In the genomic region with DNA sequence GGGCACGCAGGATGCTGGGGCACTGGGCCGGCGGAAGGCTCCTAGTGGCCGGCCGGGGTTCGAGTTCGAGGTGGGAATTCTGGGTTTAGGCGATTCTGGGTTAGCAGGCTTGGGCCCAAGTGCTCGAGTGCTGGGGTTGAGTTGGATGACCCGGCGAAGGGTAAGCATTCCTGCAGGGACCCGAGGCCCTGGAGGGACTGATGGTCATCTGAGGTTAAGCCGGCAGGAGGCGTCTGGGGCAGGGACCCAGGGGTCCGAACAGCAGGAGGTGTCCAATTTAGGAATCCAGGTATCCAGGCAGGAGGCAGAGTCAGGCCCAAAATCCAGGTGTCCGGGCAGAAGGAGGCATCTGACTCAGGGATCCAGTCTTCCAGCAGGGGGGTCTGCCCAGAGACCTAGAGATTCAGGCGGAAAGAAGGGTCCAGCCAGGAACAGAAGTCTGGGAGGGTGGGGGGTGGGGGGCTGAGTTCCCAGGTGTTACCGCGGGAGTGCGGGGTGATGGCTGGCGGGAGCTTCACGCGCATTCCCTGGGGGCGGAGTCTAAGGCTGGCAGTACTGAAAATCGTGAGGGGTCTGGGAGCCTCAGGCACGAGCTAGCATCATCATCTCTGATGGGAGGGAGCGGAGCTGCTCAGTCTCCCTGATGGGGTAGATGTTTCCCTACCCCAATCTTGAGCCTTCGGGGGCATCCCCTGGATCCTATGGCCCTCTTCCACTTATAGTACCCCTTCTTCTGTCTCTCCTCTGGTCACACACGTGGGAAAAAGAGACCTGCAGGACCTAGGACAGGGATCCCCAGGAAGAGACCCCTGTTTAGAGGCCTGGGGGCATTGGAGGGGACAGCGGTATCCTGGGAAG, we compare ENCODE assay signal across 8 cellular contexts. TPM values are rescaled to one million over a fixed set of nuclear protein-coding genes. Genes with fewer than 3 reads are reported as not detected.
A peak's percentile ranks its signal among the peaks of the same experiment; 100 is the strongest.
DNase-seq lines count a peak whose midpoint lies in the region; ATAC-seq, FAIRE-seq and TF ChIP-seq lines count a peak whose summit lies in the region.

No MANE protein-coding gene starts in this region.

- ATAC-seq in A549 (peak; percentile 46 to 49), GM18867 (IDR thresholded peaks at IDR 0.05; ENCODE audit: unreplicated experiment) (peak; percentile 3), GM19324 (IDR thresholded peaks at IDR 0.05; ENCODE audit: low FRiP score, unreplicated experiment) (no peak)
- ATAC-seq in activated CD8-positive, alpha-beta T cell treated with anti-CD3 and anti-CD28 coated beads for 36 hours, result no peak

- H3K9me3 ChIP-seq in A549 (no peaks in the 10 kb centered on the region), iPS-20b (ENCODE audit: insufficient read depth, low read depth, low read length) (no peaks in the 10 kb centered on the region), thyroid gland (no peaks in the 10 kb centered on the region)

- H3K9ac ChIP-seq in iPS-20b (ENCODE audit: low read depth, low read length), result peak overlapping the region; percentile 89; the same call in 1 of the 2 replicates

- no peak for TF ChIP-seq EP300 in A549 (IDR thresholded peaks at IDR 0.05)

- H3K36me3 ChIP-seq in iPS-20b (ENCODE audit: insufficient read depth, low read depth, low read length), result no peaks in the 10 kb centered on the region
- H3K36me3 ChIP-seq in thyroid gland, result no peaks in the 10 kb centered on the region

- DNase-seq in A549 (ENCODE audit: low read depth in 1 of 2, low spot score in 1 of 2), result peak; percentile 28 to 64
- no peak for DNase-seq in activated CD8-positive, alpha-beta T cell treated with anti-CD3 and anti-CD28 coated beads for 36 hours
- no peak for DNase-seq in thyroid gland
- no peak for DNase-seq in NCI-H1105 treated with DMSO at 0.1 percent for 48 hours (lab: John Stamatoyannopoulos, UW)
- no peak for DNase-seq in SHP77 treated with DMSO at 0.1 percent for 48 hours (lab: John Stamatoyannopoulos, UW)

- TF ChIP-seq POLR2A in A549 (IDR thresholded peaks at IDR 0.05; ENCODE audit: low read length), result no peak
- no peak for TF ChIP-seq POLR2A in thyroid gland (IDR thresholded peaks at IDR 0.05)

- POLR2A ChIA-PET in A549 (lab: Yijun Ruan, JAX), result interaction anchor here (0.6 to 1.4 kb wide), 3 partner anchors 26 to 92 kb away, joined by 3 read pairs; partner anchors contain the start of gene MAP3K6
- POLR2A ChIA-PET in activated CD8-positive, alpha-beta T cell treated with anti-CD3 and anti-CD28 coated beads for 36 hours (lab: Charles Lee), result interaction anchor here (0.5 to 1.3 kb wide), 2 partner anchors 92 to 148 kb away, joined by 3 read pairs; no protein-coding TSS in a partner anchor

- H3K27me3 ChIP-seq in iPS-20b (ENCODE audit: insufficient read depth, low read length) (no peaks in the 10 kb centered on the region), thyroid gland (no peaks in the 10 kb centered on the region)

- TF ChIP-seq CTCF in A549 (IDR thresholded peaks at IDR 0.05), result no peak
- TF ChIP-seq CTCF in activated CD8-positive, alpha-beta T cell treated with anti-CD3 and anti-CD28 coated beads for 36 hours (IDR thresholded peaks at IDR 0.05), result peak; percentile 29
- peak in 1 of 6 experiments; percentile 13 for TF ChIP-seq CTCF in thyroid gland (IDR thresholded peaks at IDR 0.05)

- H3K4me3 ChIP-seq in A549 (peak overlapping the region; percentile 70), iPS-20b (ENCODE audit: low read length) (peak overlapping the region; percentile 91), thyroid gland (replicated peaks in 1 of 3) (peak overlapping the region in 2 of 3 donors; percentile 10 to 45)

- peaks cover 17% of the 10 kb centered on the region for H3K4me1 Mint-ChIP-seq in activated CD8-positive, alpha-beta T cell treated with anti-CD3 and anti-CD28 coated beads for 36 hours (ENCODE audit: low read depth)

- no peak for TF ChIP-seq RAD21 in A549 (conservative IDR thresholded peaks at IDR 0.05 in 1 of 2, IDR thresholded peaks at IDR 0.05 in 1 of 2)

- H3K36me3 Mint-ChIP-seq in activated CD8-positive, alpha-beta T cell treated with anti-CD3 and anti-CD28 coated beads for 36 hours (ENCODE audit: low read depth), result no peaks in the 10 kb centered on the region

- peak overlapping the region; percentile 55 for H3K27ac Mint-ChIP-seq in activated CD8-positive, alpha-beta T cell treated with anti-CD3 and anti-CD28 coated beads for 36 hours

- FAIRE-seq in A549 (lab: Jason Lieb, UNC), result no peak

- no peaks in the 10 kb centered on the region for H3K9me3 Mint-ChIP-seq in activated CD8-positive, alpha-beta T cell treated with anti-CD3 and anti-CD28 coated beads for 36 hours

- WGBS in A549 (ENCODE audit: missing lambda C conversion rate), result 82% methylated on average over 9 of the region's 30 CpGs
- 41 to 49% methylated on average over 21 to 23 of the region's 30 CpGs for WGBS in thyroid gland, 2 donors

- H3K4me1 ChIP-seq in A549 (peaks cover 17% of the 10 kb centered on the region), iPS-20b (ENCODE audit: insufficient read depth, low read length) (peaks cover 5% of the 10 kb centered on the region; the same call in 1 of the 2 replicates), thyroid gland (peaks cover 19 to 23% of the 10 kb centered on the region in 2 donors)

- intact Hi-C loops in activated CD8-positive, alpha-beta T cell treated with anti-CD3 and anti-CD28 coated beads for 36 hours (cut with micrococcal nuclease), result loop anchor here (5.0 to 10.0 kb wide), 3 partner anchors 48 to 272 kb away; partner anchors contain the start of gene SYTL1
- intact Hi-C loops in thyroid gland (cut with DNase I), result loop anchor here (5.0 to 10.0 kb wide), 3 partner anchors 36 to 288 kb away; no protein-coding TSS in a partner anchor

- H3K27ac ChIP-seq in A549, result peak overlapping the region; percentile 74 to 89
- H3K27ac ChIP-seq in iPS-20b (ENCODE audit: low read length), result no peak overlapping the region
- peak overlapping the region in 2 of 3 donors; percentile 28 to 58 for H3K27ac ChIP-seq in thyroid gland

- H3K4me2 ChIP-seq in A549, result peak overlapping the region; percentile 64

- CTCF ChIA-PET in A549 (lab: Yijun Ruan, JAX), result interaction anchor here (0.6 to 9.6 kb wide), 5 partner anchors 25 to 348 kb away, joined by 3 to 158 read pairs (median 4); no protein-coding TSS in a partner anchor
- CTCF ChIA-PET in activated CD8-positive, alpha-beta T cell treated with anti-CD3 and anti-CD28 coated beads for 36 hours (lab: Charles Lee), result interaction anchor here (0.7 to 12.1 kb wide), 8 partner anchors 23 to 214 kb away, joined by 3 to 293 read pairs (median 5); partner anchors contain the start of genes AHDC1 and WASF2

- H3K27me3 Mint-ChIP-seq in activated CD8-positive, alpha-beta T cell treated with anti-CD3 and anti-CD28 coated beads for 36 hours, result no peaks in the 10 kb centered on the region

- H3K4me3 Mint-ChIP-seq in activated CD8-positive, alpha-beta T cell treated with anti-CD3 and anti-CD28 coated beads for 36 hours, result peak overlapping the region; percentile 65

RNA-seq across cellular contexts. Expression of gene GPR3, which starts 0.6 kb away (rescaled TPM):
- polyA plus RNA-seq in A549 (2011; rRNA removed) (1.3 and 1.7 TPM in 2 replicates), A549 (2017; fragmentation: RNase III; extraction: RNeasy Plus Mini Kit Qiagen cat#74134 plus additional on column Dnase treatment) (0.64 to 0.95 TPM (median 0.76 TPM) in 3 replicates)
- 3.9 and 5.3 TPM in 2 replicates for polyA plus RNA-seq in A549 (2012; cell fraction: cytosol; rRNA removed)
- polyA plus RNA-seq in A549 (2012; cell fraction: nucleus; rRNA removed), result 5.7 and 6.1 TPM in 2 replicates
- 2.1 and 3.4 TPM in 2 replicates for polyA minus RNA-seq in A549 (2011; rRNA and poly(A)+ RNA removed)
- 1 to 10 TPM; 1.1 to 1.7 TPM for total RNA-seq in activated CD8-positive, alpha-beta T cell treated with anti-CD3 and anti-CD28 coated beads for 36 hours
- 1 to 10 TPM in 1 of 4 donors, under 1 TPM in 3; 0.11 to 2.1 (median 0.60) TPM for total RNA-seq in thyroid gland

RNA-seq across cellular contexts. Expression of gene CD164L2, which starts 9.9 kb away (rescaled TPM):
- polyA plus RNA-seq in A549 (2011; rRNA removed), result not detected in 2 replicates
- polyA plus RNA-seq in A549 (2012; cell fraction: cytosol; rRNA removed), result not detected in 2 replicates
- polyA plus RNA-seq in A549 (2012; cell fraction: nucleus; rRNA removed), result not detected in 2 replicates
- not detected in 3 replicates for polyA plus RNA-seq in A549 (2017; fragmentation: RNase III; extraction: RNeasy Plus Mini Kit Qiagen cat#74134 plus additional on column Dnase treatment)
- not detected in 2 replicates for polyA minus RNA-seq in A549 (2011; rRNA and poly(A)+ RNA removed)
- total RNA-seq in activated CD8-positive, alpha-beta T cell treated with anti-CD3 and anti-CD28 coated beads for 36 hours, result not detected
- under 1 TPM in 3 of 4 donors, not detected in 1; 0.50 to 0.63 (median 0.54) TPM for total RNA-seq in thyroid gland

RNA-seq across cellular contexts. Expression of gene FCN3, which starts 18.4 kb away (rescaled TPM):
- polyA plus RNA-seq in A549 (2011; rRNA removed), result not detected in 2 replicates
- polyA plus RNA-seq in A549 (2012; cell fraction: cytosol; rRNA removed), result not detected in 2 replicates
- not detected in 2 replicates for polyA plus RNA-seq in A549 (2012; cell fraction: nucleus; rRNA removed)
- not detected in 3 replicates for polyA plus RNA-seq in A549 (2017; fragmentation: RNase III; extraction: RNeasy Plus Mini Kit Qiagen cat#74134 plus additional on column Dnase treatment)
- polyA minus RNA-seq in A549 (2011; rRNA and poly(A)+ RNA removed), result not detected in 2 replicates
- not detected for total RNA-seq in activated CD8-positive, alpha-beta T cell treated with anti-CD3 and anti-CD28 coated beads for 36 hours
- total RNA-seq in thyroid gland, result 10 to 100 TPM in 2 of 4 donors, 1 to 10 TPM in 2; 7.4 to 33.4 (median 10.7) TPM

RNA-seq across cellular contexts. Expression of gene MAP3K6, which starts 26.2 kb away (rescaled TPM):
- 3.6 and 3.7 TPM in 2 replicates for polyA plus RNA-seq in A549 (2011; rRNA removed)
- polyA plus RNA-seq in A549 (2012; cell fraction: cytosol; rRNA removed), result 5.7 and 6.0 TPM in 2 replicates
- 32.7 and 42.7 TPM in 2 replicates for polyA plus RNA-seq in A549 (2012; cell fraction: nucleus; rRNA removed)
- polyA plus RNA-seq in A549 (2017; fragmentation: RNase III; extraction: RNeasy Plus Mini Kit Qiagen cat#74134 plus additional on column Dnase treatment), result 7.5 to 8.5 TPM (median 8.3 TPM) in 3 replicates
- 5.3 and 5.8 TPM in 2 replicates for polyA minus RNA-seq in A549 (2011; rRNA and poly(A)+ RNA removed)
- 1 to 10 TPM; 8.3 to 9.5 TPM for total RNA-seq in activated CD8-positive, alpha-beta T cell treated with anti-CD3 and anti-CD28 coated beads for 36 hours
- 10 to 100 TPM; 17.6 to 62.9 (median 32.3) TPM for total RNA-seq in thyroid gland

RNA-seq across cellular contexts. Expression of gene SYTL1, which starts 51.2 kb away (rescaled TPM):
- polyA plus RNA-seq in A549 (2011; rRNA removed) (0.50 and 0.80 TPM in 2 replicates), A549 (2017; fragmentation: RNase III; extraction: RNeasy Plus Mini Kit Qiagen cat#74134 plus additional on column Dnase treatment) (0.50 to 0.76 TPM (median 0.58 TPM) in 3 replicates)
- polyA plus RNA-seq in A549 (2012; cell fraction: cytosol; rRNA removed), result 0.94 and 1.0 TPM in 2 replicates
- 4.8 and 5.8 TPM in 2 replicates for polyA plus RNA-seq in A549 (2012; cell fraction: nucleus; rRNA removed)
- polyA minus RNA-seq in A549 (2011; rRNA and poly(A)+ RNA removed), result 0.37 and 0.73 TPM in 2 replicates
- 10 to 100 TPM; 77.7 to 80.6 TPM for total RNA-seq in activated CD8-positive, alpha-beta T cell treated with anti-CD3 and anti-CD28 coated beads for 36 hours
- 10 to 100 TPM; 12.4 to 23.9 (median 18.4) TPM for total RNA-seq in thyroid gland

Comparison
In these comparisons a context has a peak if more than half of its experiments do, and no peak if none do; other contexts are left out.
1. ATAC-seq: peak in A549 (2 of 2) and GM18867 (single experiment); none in activated CD8-positive, alpha-beta T cell treated with anti-CD3 and anti-CD28 coated beads for 36 hours (single experiment) and GM19324 (single experiment).
2. DNase-seq: peak in A549 (2 of 2); none in activated CD8-positive, alpha-beta T cell treated with anti-CD3 and anti-CD28 coated beads for 36 hours (single experiment), thyroid gland (0 of 2), NCI-H1105 treated with DMSO at 0.1 percent for 48 hours (single experiment) and SHP77 treated with DMSO at 0.1 percent for 48 hours (single experiment).
3. H3K4me3 ChIP-seq: peak in every context shown above with its lines; median percentile 91 in iPS-20b; 70 in A549; 28 in thyroid gland.
4. RNA of gene FCN3, which starts 18.4 kb away (total RNA-seq): 7.4 to 33.4 TPM in thyroid gland; not detected in activated CD8-positive, alpha-beta T cell treated with anti-CD3 and anti-CD28 coated beads for 36 hours; every median in the first group is over 4 times any median in the second.